Comparison of ENCODE assay signal across 1 cellular context in the genomic region with DNA sequence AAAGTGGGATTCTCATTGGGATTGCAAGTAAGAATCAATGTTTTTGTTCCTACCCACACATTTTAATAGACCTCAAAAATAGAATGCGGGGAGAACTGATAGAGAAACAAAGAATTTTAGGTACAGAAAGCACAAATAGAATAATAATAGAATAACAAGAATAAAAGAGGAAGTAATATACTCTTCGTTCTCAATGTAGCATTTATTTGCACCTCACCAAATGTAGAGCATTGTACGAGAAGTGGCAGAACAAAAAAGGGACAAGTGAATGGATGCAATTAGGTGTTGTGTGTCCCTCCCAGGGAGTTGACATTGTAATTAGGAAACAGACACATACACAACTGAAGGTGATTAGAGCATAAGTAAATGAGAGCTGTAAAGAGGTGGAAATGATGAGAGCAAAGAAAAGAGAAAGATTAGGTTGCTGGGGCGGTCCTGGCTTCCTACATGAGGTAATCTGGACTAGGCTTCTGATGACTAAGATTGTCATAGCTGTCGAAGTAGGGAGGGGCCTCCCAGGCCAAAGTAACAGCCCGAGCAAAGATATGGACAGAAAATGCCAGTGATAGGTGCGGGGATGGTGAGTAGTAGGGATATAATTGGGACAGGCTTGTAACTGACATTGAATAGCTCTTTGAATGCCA.
TF ChIP-seq lines count a peak whose summit lies in the region.

No MANE protein-coding gene starts in this region.

TF ChIP-seq in endothelial cell of umbilical vein, 7 proteins besides CTCF, POLR2A, EP300 and RAD21 (continued from another document):
- no peak for TF ChIP-seq JUN (IDR thresholded peaks at IDR 0.05; ENCODE audit: borderline replicate concordance, insufficient read depth, insufficient read length, low read depth)
